Comparison of ENCODE assay signal across 1 cellular context in genomic region chr3:67030785-67031740, GRCh38.
A peak's percentile ranks its signal among the peaks of the same experiment; 100 is the strongest.
TF ChIP-seq lines count a peak whose summit lies in the region.

No MANE protein-coding gene starts in this region.

TF ChIP-seq in K562, 482 proteins besides CTCF, POLR2A, EP300 and RAD21 (continued from another document and continues in another):
- no peak for TF ChIP-seq SMAD1 (IDR thresholded peaks at IDR 0.05; ENCODE audit: low read depth, low read length, partially characterized antibody)
- peak; percentile 53; the same call in 1 of the 2 replicates for TF ChIP-seq NFRKB (IDR thresholded peaks at IDR 0.05; ENCODE audit: low read depth)
- TF ChIP-seq DPF2 (IDR thresholded peaks at IDR 0.05), result peak; percentile 56
- peak; percentile 63 for TF ChIP-seq HDAC3 (IDR thresholded peaks at IDR 0.05; ENCODE audit: borderline replicate concordance, partially characterized antibody)
- TF ChIP-seq, protein P1, sequence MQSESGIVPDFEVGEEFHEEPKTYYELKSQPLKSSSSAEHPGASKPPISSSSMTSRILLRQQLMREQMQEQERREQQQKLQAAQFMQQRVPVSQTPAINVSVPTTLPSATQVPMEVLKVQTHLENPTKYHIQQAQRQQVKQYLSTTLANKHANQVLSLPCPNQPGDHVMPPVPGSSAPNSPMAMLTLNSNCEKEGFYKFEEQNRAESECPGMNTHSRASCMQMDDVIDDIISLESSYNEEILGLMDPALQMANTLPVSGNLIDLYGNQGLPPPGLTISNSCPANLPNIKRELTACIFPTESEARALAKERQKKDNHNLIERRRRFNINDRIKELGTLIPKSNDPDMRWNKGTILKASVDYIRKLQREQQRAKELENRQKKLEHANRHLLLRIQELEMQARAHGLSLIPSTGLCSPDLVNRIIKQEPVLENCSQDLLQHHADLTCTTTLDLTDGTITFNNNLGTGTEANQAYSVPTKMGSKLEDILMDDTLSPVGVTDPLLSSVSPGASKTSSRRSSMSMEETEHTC (IDR thresholded peaks at IDR 0.05), result 0 out of 2 replicates have a peak, but pooled peaks have one; percentile 39
- no peak for TF ChIP-seq ZNF445 (CRISPR knock-in tag; IDR thresholded peaks at IDR 0.05; ENCODE audit: low read depth)
- TF ChIP-seq NCOR1 (IDR thresholded peaks at IDR 0.05), result peak; percentile 73
- no peak for TF ChIP-seq HNRNPL (IDR thresholded peaks at IDR 0.05; ENCODE audit: low read depth, low read length)
- no peak for TF ChIP-seq ZFP30 (CRISPR knock-in tag; IDR thresholded peaks at IDR 0.05; ENCODE audit: borderline replicate concordance)
- TF ChIP-seq, protein P2, sequence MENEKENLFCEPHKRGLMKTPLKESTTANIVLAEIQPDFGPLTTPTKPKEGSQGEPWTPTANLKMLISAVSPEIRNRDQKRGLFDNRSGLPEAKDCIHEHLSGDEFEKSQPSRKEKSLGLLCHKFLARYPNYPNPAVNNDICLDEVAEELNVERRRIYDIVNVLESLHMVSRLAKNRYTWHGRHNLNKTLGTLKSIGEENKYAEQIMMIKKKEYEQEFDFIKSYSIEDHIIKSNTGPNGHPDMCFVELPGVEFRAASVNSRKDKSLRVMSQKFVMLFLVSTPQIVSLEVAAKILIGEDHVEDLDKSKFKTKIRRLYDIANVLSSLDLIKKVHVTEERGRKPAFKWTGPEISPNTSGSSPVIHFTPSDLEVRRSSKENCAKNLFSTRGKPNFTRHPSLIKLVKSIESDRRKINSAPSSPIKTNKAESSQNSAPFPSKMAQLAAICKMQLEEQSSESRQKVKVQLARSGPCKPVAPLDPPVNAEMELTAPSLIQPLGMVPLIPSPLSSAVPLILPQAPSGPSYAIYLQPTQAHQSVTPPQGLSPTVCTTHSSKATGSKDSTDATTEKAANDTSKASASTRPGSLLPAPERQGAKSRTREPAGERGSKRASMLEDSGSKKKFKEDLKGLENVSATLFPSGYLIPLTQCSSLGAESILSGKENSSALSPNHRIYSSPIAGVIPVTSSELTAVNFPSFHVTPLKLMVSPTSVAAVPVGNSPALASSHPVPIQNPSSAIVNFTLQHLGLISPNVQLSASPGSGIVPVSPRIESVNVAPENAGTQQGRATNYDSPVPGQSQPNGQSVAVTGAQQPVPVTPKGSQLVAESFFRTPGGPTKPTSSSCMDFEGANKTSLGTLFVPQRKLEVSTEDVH (IDR thresholded peaks at IDR 0.05; ENCODE audit: low read depth, partially characterized antibody), result no peak
- no peak for TF ChIP-seq RBM14 (IDR thresholded peaks at IDR 0.05; ENCODE audit: borderline replicate concordance, insufficient read depth, low read depth, low read length)
- peak; percentile 57; the same call in 1 of the 2 replicates for TF ChIP-seq SMARCC2 (IDR thresholded peaks at IDR 0.05; ENCODE audit: low read depth)
- TF ChIP-seq, protein P3, sequence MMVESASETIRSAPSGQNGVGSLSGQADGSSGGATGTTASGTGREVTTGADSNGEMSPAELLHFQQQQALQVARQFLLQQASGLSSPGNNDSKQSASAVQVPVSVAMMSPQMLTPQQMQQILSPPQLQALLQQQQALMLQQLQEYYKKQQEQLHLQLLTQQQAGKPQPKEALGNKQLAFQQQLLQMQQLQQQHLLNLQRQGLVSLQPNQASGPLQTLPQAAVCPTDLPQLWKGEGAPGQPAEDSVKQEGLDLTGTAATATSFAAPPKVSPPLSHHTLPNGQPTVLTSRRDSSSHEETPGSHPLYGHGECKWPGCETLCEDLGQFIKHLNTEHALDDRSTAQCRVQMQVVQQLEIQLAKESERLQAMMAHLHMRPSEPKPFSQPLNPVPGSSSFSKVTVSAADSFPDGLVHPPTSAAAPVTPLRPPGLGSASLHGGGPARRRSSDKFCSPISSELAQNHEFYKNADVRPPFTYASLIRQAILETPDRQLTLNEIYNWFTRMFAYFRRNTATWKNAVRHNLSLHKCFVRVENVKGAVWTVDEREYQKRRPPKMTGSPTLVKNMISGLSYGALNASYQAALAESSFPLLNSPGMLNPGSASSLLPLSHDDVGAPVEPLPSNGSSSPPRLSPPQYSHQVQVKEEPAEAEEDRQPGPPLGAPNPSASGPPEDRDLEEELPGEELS (CRISPR knock-in tag; IDR thresholded peaks at IDR 0.05; ENCODE audit: borderline replicate concordance), result no peak
- no peak for TF ChIP-seq ETV5 (CRISPR knock-in tag; IDR thresholded peaks at IDR 0.05; ENCODE audit: low read depth)
- TF ChIP-seq LARP7 (IDR thresholded peaks at IDR 0.05), result no peak
- peak; percentile 19 for TF ChIP-seq BHLHE40 (IDR thresholded peaks at IDR 0.05; ENCODE audit: low read length)
- TF ChIP-seq PCBP2 (IDR thresholded peaks at IDR 0.05; ENCODE audit: low read depth, low read length, poor library complexity, severe bottlenecking), result no peak
- 0 out of 2 replicates have a peak, but pooled peaks have one; percentile 24 for TF ChIP-seq NCOA1 (IDR thresholded peaks at IDR 0.05; ENCODE audit: low read depth)
- TF ChIP-seq NFIX (CRISPR knock-in tag; IDR thresholded peaks at IDR 0.05; ENCODE audit: low read depth), result no peak
- no peak for TF ChIP-seq ZKSCAN1 (IDR thresholded peaks at IDR 0.05; ENCODE audit: low read depth, low read length)
- TF ChIP-seq, protein P4, sequence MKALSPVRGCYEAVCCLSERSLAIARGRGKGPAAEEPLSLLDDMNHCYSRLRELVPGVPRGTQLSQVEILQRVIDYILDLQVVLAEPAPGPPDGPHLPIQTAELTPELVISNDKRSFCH (CRISPR knock-in tag; IDR thresholded peaks at IDR 0.05), result no peak
- TF ChIP-seq, protein P4 (tag; IDR thresholded peaks at IDR 0.05), result no peak
- TF ChIP-seq ZNF780A (CRISPR knock-in tag; IDR thresholded peaks at IDR 0.05), result no peak
- no peak for TF ChIP-seq ZNF133 (CRISPR knock-in tag; IDR thresholded peaks at IDR 0.05)
- no peak for TF ChIP-seq GTF2F1 (IDR thresholded peaks at IDR 0.05; ENCODE audit: low read depth, low read length)
- TF ChIP-seq PBX2 (CRISPR knock-in tag; IDR thresholded peaks at IDR 0.05; ENCODE audit: low read depth), result no peak
- peak; percentile 87 for TF ChIP-seq PBX2 (tag; conservative IDR thresholded peaks at IDR 0.05; ENCODE audit: low read depth)
- TF ChIP-seq, protein P5, sequence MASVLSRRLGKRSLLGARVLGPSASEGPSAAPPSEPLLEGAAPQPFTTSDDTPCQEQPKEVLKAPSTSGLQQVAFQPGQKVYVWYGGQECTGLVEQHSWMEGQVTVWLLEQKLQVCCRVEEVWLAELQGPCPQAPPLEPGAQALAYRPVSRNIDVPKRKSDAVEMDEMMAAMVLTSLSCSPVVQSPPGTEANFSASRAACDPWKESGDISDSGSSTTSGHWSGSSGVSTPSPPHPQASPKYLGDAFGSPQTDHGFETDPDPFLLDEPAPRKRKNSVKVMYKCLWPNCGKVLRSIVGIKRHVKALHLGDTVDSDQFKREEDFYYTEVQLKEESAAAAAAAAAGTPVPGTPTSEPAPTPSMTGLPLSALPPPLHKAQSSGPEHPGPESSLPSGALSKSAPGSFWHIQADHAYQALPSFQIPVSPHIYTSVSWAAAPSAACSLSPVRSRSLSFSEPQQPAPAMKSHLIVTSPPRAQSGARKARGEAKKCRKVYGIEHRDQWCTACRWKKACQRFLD (CRISPR knock-in tag; IDR thresholded peaks at IDR 0.05), result no peak
- no peak for TF ChIP-seq PTRF (tag; IDR thresholded peaks at IDR 0.05)
- no peak for TF ChIP-seq ZNF253 (CRISPR knock-in tag; conservative IDR thresholded peaks at IDR 0.05)
- no peak for TF ChIP-seq TFAM (CRISPR knock-in tag; conservative IDR thresholded peaks at IDR 0.05)
- TF ChIP-seq ZNF75A (CRISPR knock-in tag; IDR thresholded peaks at IDR 0.05), result no peak
- no peak for TF ChIP-seq ATF6 (CRISPR knock-in tag; IDR thresholded peaks at IDR 0.05)
- no peak for TF ChIP-seq PURB (CRISPR knock-in tag; IDR thresholded peaks at IDR 0.05; ENCODE audit: low read depth)
- no peak for TF ChIP-seq ZNF24 (IDR thresholded peaks at IDR 0.05)
- 0 out of 2 replicates have a peak, but pooled peaks have one; percentile 29 for TF ChIP-seq GATA2 (CRISPR knock-in tag; IDR thresholded peaks at IDR 0.05)
- TF ChIP-seq PHF20 (IDR thresholded peaks at IDR 0.05; ENCODE audit: partially characterized antibody), result no peak
- TF ChIP-seq RCOR1 (IDR thresholded peaks at IDR 0.05; ENCODE audit: borderline replicate concordance in 1 of 2, low read depth in 2 of 2, low read length in 2 of 2), result peak in 1 of 2 experiments; percentile 76; a peak in 1 of 4 replicates
- no peak for TF ChIP-seq RBM17 (IDR thresholded peaks at IDR 0.05; ENCODE audit: borderline replicate concordance, low read depth, low read length)
- TF ChIP-seq MED1 (CRISPR knock-in tag; IDR thresholded peaks at IDR 0.05; ENCODE audit: borderline replicate concordance), result no peak
- TF ChIP-seq NFE2L1 (tag; IDR thresholded peaks at IDR 0.05; ENCODE audit: borderline replicate concordance, low read depth), result no peak
- TF ChIP-seq, protein P6, sequence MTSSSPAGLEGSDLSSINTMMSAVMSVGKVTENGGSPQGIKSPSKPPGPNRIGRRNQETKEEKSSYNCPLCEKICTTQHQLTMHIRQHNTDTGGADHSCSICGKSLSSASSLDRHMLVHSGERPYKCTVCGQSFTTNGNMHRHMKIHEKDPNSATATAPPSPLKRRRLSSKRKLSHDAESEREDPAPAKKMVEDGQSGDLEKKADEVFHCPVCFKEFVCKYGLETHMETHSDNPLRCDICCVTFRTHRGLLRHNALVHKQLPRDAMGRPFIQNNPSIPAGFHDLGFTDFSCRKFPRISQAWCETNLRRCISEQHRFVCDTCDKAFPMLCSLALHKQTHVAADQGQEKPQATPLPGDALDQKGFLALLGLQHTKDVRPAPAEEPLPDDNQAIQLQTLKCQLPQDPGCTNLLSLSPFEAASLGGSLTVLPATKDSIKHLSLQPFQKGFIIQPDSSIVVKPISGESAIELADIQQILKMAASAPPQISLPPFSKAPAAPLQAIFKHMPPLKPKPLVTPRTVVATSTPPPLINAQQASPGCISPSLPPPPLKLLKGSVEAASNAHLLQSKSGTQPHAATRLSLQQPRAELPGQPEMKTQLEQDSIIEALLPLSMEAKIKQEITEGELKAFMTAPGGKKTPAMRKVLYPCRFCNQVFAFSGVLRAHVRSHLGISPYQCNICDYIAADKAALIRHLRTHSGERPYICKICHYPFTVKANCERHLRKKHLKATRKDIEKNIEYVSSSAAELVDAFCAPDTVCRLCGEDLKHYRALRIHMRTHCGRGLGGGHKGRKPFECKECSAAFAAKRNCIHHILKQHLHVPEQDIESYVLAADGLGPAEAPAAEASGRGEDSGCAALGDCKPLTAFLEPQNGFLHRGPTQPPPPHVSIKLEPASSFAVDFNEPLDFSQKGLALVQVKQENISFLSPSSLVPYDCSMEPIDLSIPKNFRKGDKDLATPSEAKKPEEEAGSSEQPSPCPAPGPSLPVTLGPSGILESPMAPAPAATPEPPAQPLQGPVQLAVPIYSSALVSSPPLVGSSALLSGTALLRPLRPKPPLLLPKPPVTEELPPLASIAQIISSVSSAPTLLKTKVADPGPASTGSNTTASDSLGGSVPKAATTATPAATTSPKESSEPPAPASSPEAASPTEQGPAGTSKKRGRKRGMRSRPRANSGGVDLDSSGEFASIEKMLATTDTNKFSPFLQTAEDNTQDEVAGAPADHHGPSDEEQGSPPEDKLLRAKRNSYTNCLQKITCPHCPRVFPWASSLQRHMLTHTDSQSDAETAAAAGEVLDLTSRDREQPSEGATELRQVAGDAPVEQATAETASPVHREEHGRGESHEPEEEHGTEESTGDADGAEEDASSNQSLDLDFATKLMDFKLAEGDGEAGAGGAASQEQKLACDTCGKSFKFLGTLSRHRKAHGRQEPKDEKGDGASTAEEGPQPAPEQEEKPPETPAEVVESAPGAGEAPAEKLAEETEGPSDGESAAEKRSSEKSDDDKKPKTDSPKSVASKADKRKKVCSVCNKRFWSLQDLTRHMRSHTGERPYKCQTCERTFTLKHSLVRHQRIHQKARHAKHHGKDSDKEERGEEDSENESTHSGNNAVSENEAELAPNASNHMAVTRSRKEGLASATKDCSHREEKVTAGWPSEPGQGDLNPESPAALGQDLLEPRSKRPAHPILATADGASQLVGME (CRISPR knock-in tag; IDR thresholded peaks at IDR 0.05), result no peak
